17 cellular contexts compared by ENCODE assay signal in genomic region chr7:118496138-118496644, GRCh38.
DNase-seq lines count a peak whose midpoint lies in the region; ATAC-seq, FAIRE-seq and TF ChIP-seq lines count a peak whose summit lies in the region.
"Had no signal": no experiment of that assay in that cellular context is flagged by ENCODE, and none has a peak within 500 bp of the region (broad histone marks: within the 10 kb centered on the region; RNA-seq: fewer than 3 reads in every experiment).

No MANE protein-coding gene starts in this region.

- no peaks in the 10 kb centered on the region; the same call in 1 of the 2 replicates for H3K9me2 ChIP-seq in HCT116 (ENCODE audit: insufficient read depth)

- no peak overlapping the region for H2BK5ac ChIP-seq in mesenchymal stem cell (ENCODE audit: low read depth, low read length, poor library complexity, severe bottlenecking)

- no peak overlapping the region for H3K18ac ChIP-seq in mesenchymal stem cell (ENCODE audit: low read depth in 1 of 2, low read length in 2 of 2)

- RAD21 ChIA-PET in HCT116 (lab: Charles Lee; ENCODE audit: low non-redundant PET in 1 of 2, low total read pairs in 2 of 2, uncharacterized antibody in 2 of 2, unreplicated experiment in 2 of 2) = no interaction called here

- BruUV-seq in HCT116 (replicated peaks; lab: Mats Ljungman, UMichigan) = no TSS peak
- BruUV-seq in K562 (replicated peaks; lab: Mats Ljungman, UMichigan) = no TSS peak

- H3K4me2 ChIP-seq in HCT116 (ENCODE audit: low read length) = no peak overlapping the region
- H3K4me2 ChIP-seq in K562 (ENCODE audit: insufficient read depth, low read length) = no peak overlapping the region
- no peak overlapping the region for H3K4me2 ChIP-seq in mesenchymal stem cell (ENCODE audit: low read length, poor library complexity, severe bottlenecking)
- H3K4me2 ChIP-seq: BLaER1 had no signal

- intact Hi-C loops in HCT116 (cut with micrococcal nuclease) = no loop called here
- intact Hi-C loops in K562 (cut with micrococcal nuclease) = no loop called here
- intact Hi-C loops in adrenal gland (cut with DNase I) = no loop called here

- no peak overlapping the region for H2BK120ac ChIP-seq in mesenchymal stem cell (ENCODE audit: low read depth, low read length)

- H2BK12ac ChIP-seq in mesenchymal stem cell (ENCODE audit: low read length in 2 of 2) = no peak overlapping the region

- H3K9me3 ChIP-seq in HCT116 (ENCODE audit: control insufficient read depth in 1 of 2, insufficient read depth in 1 of 2, low read depth in 1 of 2, low read length in 2 of 2) (no peaks in the 10 kb centered on the region), SK-N-MC (ENCODE audit: low read depth, low read length) (no peaks in the 10 kb centered on the region; the same call in 1 of the 2 replicates), K562 (replicated peaks; ENCODE audit: control insufficient read depth, insufficient read depth, low read depth, low read length) (no peaks in the 10 kb centered on the region), mesenchymal stem cell (ENCODE audit: control insufficient read depth, low read length) (no peaks in the 10 kb centered on the region), SJCRH30 (replicated peaks) (no peaks in the 10 kb centered on the region), adrenal gland (replicated peaks in 1 of 3) (no peaks in the 10 kb centered on the region)
- H3K9me3 ChIP-seq: BLaER1 had no signal

- TF ChIP-seq POLR2A in HCT116 (IDR thresholded peaks at IDR 0.05; ENCODE audit: borderline replicate concordance, extremely low read depth, insufficient read depth, insufficient read length) = no peak
- TF ChIP-seq POLR2A in K562 (conservative IDR thresholded peaks at IDR 0.05) = no peak
- no peak for TF ChIP-seq POLR2A in adrenal gland (IDR thresholded peaks at IDR 0.05)

- no peak for TF ChIP-seq CTCF in HCT116 (IDR thresholded peaks at IDR 0.05 in 2 of 3, conservative IDR thresholded peaks at IDR 0.05 in 1 of 3; ENCODE audit: borderline replicate concordance in 1 of 3, insufficient read depth in 1 of 3, low read depth in 2 of 3, low read length in 2 of 3)
- TF ChIP-seq CTCF in K562 (IDR thresholded peaks at IDR 0.05 in 2 of 3, conservative IDR thresholded peaks at IDR 0.05 in 1 of 3; ENCODE audit: insufficient read depth in 2 of 3, low read depth in 1 of 3, low read length in 3 of 3) = no peak
- no peak for TF ChIP-seq CTCF in adrenal gland (IDR thresholded peaks at IDR 0.05)

- ATAC-seq in HCT116 (no peak), K562 (no peak)

- H3K79me1 ChIP-seq in mesenchymal stem cell (replicated peaks; ENCODE audit: low read length, poor library complexity, severe bottlenecking) = no peaks in the 10 kb centered on the region

- no peak overlapping the region for H3K23ac ChIP-seq in mesenchymal stem cell (ENCODE audit: low read length in 2 of 2)

- DNase-seq in HCT116 (ENCODE audit: low read depth, low spot score) = no peak
- DNase-seq in SK-N-MC (ENCODE audit: low read depth, low spot score) = peak; percentile 34
- no peak for DNase-seq in K562 (ENCODE audit: extremely low read depth in 1 of 4, low spot score in 3 of 4)
- DNase-seq in mesenchymal stem cell = peak; percentile 6
- DNase-seq in Ammon's horn (ENCODE audit: low spot score) = no peak
- no peak for DNase-seq in SJCRH30
- no peak for DNase-seq in adrenal gland
- DNase-seq: ACHN; AML-193; CD4-positive, alpha-beta memory T cell; DMS153; DMS79; GF-D8; GOT3; H7 had no signal

- no peaks in the 10 kb centered on the region for H3K9me1 ChIP-seq in K562 (ENCODE audit: control insufficient read depth, insufficient read depth, low read length)

- POLR2A ChIA-PET in HCT116 (lab: Charles Lee) (no interaction called here), K562 (lab: Yijun Ruan, JAX) (no interaction called here)

- H4K8ac ChIP-seq in mesenchymal stem cell (ENCODE audit: low read length) = no peak overlapping the region

- H3K36me3 ChIP-seq in HCT116 (ENCODE audit: control insufficient read depth in 1 of 2, insufficient read depth in 2 of 2, low read length in 2 of 2) (no peaks in the 10 kb centered on the region), SK-N-MC (ENCODE audit: insufficient read depth, low read length) (no peaks in the 10 kb centered on the region), K562 (ENCODE audit: control insufficient read depth, insufficient read depth, low read length) (no peaks in the 10 kb centered on the region), mesenchymal stem cell (ENCODE audit: control insufficient read depth in 1 of 2, insufficient read depth in 2 of 2, low read depth in 1 of 2, low read length in 2 of 2) (no peaks in the 10 kb centered on the region), SJCRH30 (no peaks in the 10 kb centered on the region), adrenal gland (replicated peaks in 1 of 2) (no peaks in the 10 kb centered on the region)
- H3K36me3 ChIP-seq: BLaER1 had no signal

- H3K27me3 ChIP-seq in HCT116 (ENCODE audit: insufficient read depth, low read length) (no peaks in the 10 kb centered on the region), K562 (ENCODE audit: control insufficient read depth in 2 of 2, insufficient read depth in 2 of 2, low read length in 2 of 2) (no peaks in the 10 kb centered on the region), mesenchymal stem cell (ENCODE audit: control insufficient read depth in 1 of 2, insufficient read depth in 1 of 2, low read length in 2 of 2) (no peaks in the 10 kb centered on the region), SJCRH30 (no peaks in the 10 kb centered on the region), adrenal gland (no peaks in the 10 kb centered on the region)
- H3K27me3 ChIP-seq: BLaER1 had no signal

- H3K4ac ChIP-seq in mesenchymal stem cell (ENCODE audit: low read depth in 1 of 2, low read length in 2 of 2) = no peak overlapping the region

- H3K9ac ChIP-seq in HCT116 (ENCODE audit: low read length) (no peak overlapping the region), SK-N-MC (ENCODE audit: insufficient read length) (no peak overlapping the region), K562 (ENCODE audit: insufficient read depth in 1 of 2, low read depth in 2 of 2, low read length in 2 of 2) (no peak overlapping the region), mesenchymal stem cell (ENCODE audit: low read length) (no peak overlapping the region)
- H3K9ac ChIP-seq: BLaER1 had no signal

- H3K79me2 ChIP-seq in HCT116 (ENCODE audit: insufficient read depth, low read length) (no peaks in the 10 kb centered on the region), K562 (ENCODE audit: control insufficient read depth, insufficient read depth, low read length) (no peaks in the 10 kb centered on the region)

- H2AFZ ChIP-seq in HCT116 (ENCODE audit: low read depth, low read length, poor library complexity, severe bottlenecking) (peak overlapping the region; percentile 37), K562 (ENCODE audit: low read depth, low read length) (no peak overlapping the region), mesenchymal stem cell (ENCODE audit: low read depth, low read length) (no peak overlapping the region)

- H2BK15ac ChIP-seq in mesenchymal stem cell (ENCODE audit: low read depth, poor library complexity, severe bottlenecking) = no peak overlapping the region

- H3K27ac ChIP-seq in HCT116 (ENCODE audit: low read depth, low read length) (no peak overlapping the region), SK-N-MC (peak overlapping the region; percentile 77), K562 (ENCODE audit: extremely low read depth, low read depth, low read length) (no peak overlapping the region), mesenchymal stem cell (ENCODE audit: low read length, poor library complexity, severe bottlenecking) (no peak overlapping the region), SJCRH30 (no peak overlapping the region), adrenal gland (no peak overlapping the region)
- H3K27ac ChIP-seq: BLaER1 had no signal

- H2AK5ac ChIP-seq in mesenchymal stem cell (ENCODE audit: low read length, severe bottlenecking) = no peak overlapping the region

- no peak for TF ChIP-seq EP300 in K562 (IDR thresholded peaks at IDR 0.05; ENCODE audit: low read length)

- TF ChIP-seq RAD21 in HCT116 (IDR thresholded peaks at IDR 0.05; ENCODE audit: low read depth) = no peak
- TF ChIP-seq RAD21 in K562 (CRISPR knock-in tag; conservative IDR thresholded peaks at IDR 0.05 in 1 of 2, IDR thresholded peaks at IDR 0.05 in 1 of 2) = no peak

- in situ Hi-C loops in K562 (cut with MboI) = no loop called here

- H3K4me3 ChIP-seq in HCT116 (replicated peaks in 1 of 2; ENCODE audit: low read depth in 1 of 2, low read length in 2 of 2) (no peak overlapping the region), SK-N-MC (peak overlapping the region; percentile 20; the same call in 1 of the 2 replicates), K562 (no peak overlapping the region), mesenchymal stem cell (ENCODE audit: insufficient read depth in 1 of 2, low read depth in 1 of 2, low read length in 2 of 2) (no peak overlapping the region), SJCRH30 (no peak overlapping the region), adrenal gland (no peak overlapping the region)
- H3K4me3 ChIP-seq: BLaER1 had no signal

- no peaks in the 10 kb centered on the region for H4K20me1 ChIP-seq in HCT116 (ENCODE audit: insufficient read depth)
- H4K20me1 ChIP-seq in K562 (replicated peaks; ENCODE audit: control insufficient read depth, insufficient read depth, low read length) = no peaks in the 10 kb centered on the region
- H4K20me1 ChIP-seq: BLaER1 had no signal

- H3K4me1 ChIP-seq in HCT116 (ENCODE audit: control insufficient read depth in 1 of 2, insufficient read depth in 2 of 2, low read length in 2 of 2) (no peaks in the 10 kb centered on the region), K562 (replicated peaks in 1 of 2; ENCODE audit: control insufficient read depth in 2 of 2, insufficient read depth in 2 of 2, low read length in 2 of 2) (no peaks in the 10 kb centered on the region), mesenchymal stem cell (ENCODE audit: control insufficient read depth, insufficient read depth, low read depth, low read length) (no peaks in the 10 kb centered on the region), SJCRH30 (no peaks in the 10 kb centered on the region), adrenal gland (replicated peaks in 1 of 2) (no peaks in the 10 kb centered on the region)
- H3K4me1 ChIP-seq: BLaER1 had no signal

- CTCF ChIA-PET in HCT116 (lab: Charles Lee) (no interaction called here), K562 (lab: Yijun Ruan, JAX; ENCODE audit: low intra/inter-chr PET ratio) (no interaction called here)

- no peak overlapping the region for H3K14ac ChIP-seq in mesenchymal stem cell (ENCODE audit: low read length in 2 of 2)

- H4K91ac ChIP-seq in mesenchymal stem cell (ENCODE audit: low read length) = no peak overlapping the region

- FAIRE-seq in K562 (lab: Jason Lieb, UNC) = peak; percentile 29
- FAIRE-seq: HTR-8/SVneo had no signal

TF ChIP-seq in HCT116, 20 proteins besides CTCF, POLR2A, EP300 and RAD21 (continues in another document):
- TF ChIP-seq POLR2AphosphoS5 (IDR thresholded peaks at IDR 0.05; ENCODE audit: low read depth, low read length) (no peak), ZFX (IDR thresholded peaks at IDR 0.05) (no peak), SRF (IDR thresholded peaks at IDR 0.05; ENCODE audit: low read depth) (no peak), FOSL1 (IDR thresholded peaks at IDR 0.05; ENCODE audit: low read depth) (no peak)

TF ChIP-seq in K562, 482 proteins besides CTCF, POLR2A, EP300 and RAD21:
- TF ChIP-seq ZC3H8 (IDR thresholded peaks at IDR 0.05) (no peak), ZNF316 (IDR thresholded peaks at IDR 0.05) (peak; percentile 56; the same call in 1 of the 2 replicates)

Comparison
In these comparisons a context has a peak if more than half of its experiments do, and no peak if none do; other contexts are left out.
1. DNase-seq: peak in SK-N-MC (single experiment) and mesenchymal stem cell (single experiment); none in HCT116 (single experiment), K562 (0 of 4), Ammon's horn (single experiment), SJCRH30 (0 of 2) and adrenal gland (0 of 7).